Comparison of ENCODE assay signal across 10 cellular contexts in genomic region chr2:175880-176800, GRCh38.
DNase-seq lines count a peak whose midpoint lies in the region; ATAC-seq and TF ChIP-seq lines count a peak whose summit lies in the region.
"Had no signal": no experiment of that assay in that cellular context is flagged by ENCODE, and none has a peak within 500 bp of the region (broad histone marks: within the 10 kb centered on the region; RNA-seq: fewer than 3 reads in every experiment).

No MANE protein-coding gene starts in this region.

- no peak overlapping the region for H4K91ac ChIP-seq in IMR-90 (ENCODE audit: insufficient read depth, low read depth, low read length)

- no peak overlapping the region for H3K56ac ChIP-seq in IMR-90 (ENCODE audit: extremely low read depth, insufficient read depth, low read length)

- H3K27ac ChIP-seq in IMR-90 (ENCODE audit: insufficient read depth, low read length) = no peak overlapping the region
- H3K27ac ChIP-seq: gastroesophageal sphincter had no signal

- no peak overlapping the region for H2BK20ac ChIP-seq in IMR-90 (ENCODE audit: low read depth, low read length)

- H3K4me3 Mint-ChIP-seq in effector memory CD8-positive, alpha-beta T cell = peak overlapping the region; percentile 58 to 61
- no peak overlapping the region for H3K4me3 Mint-ChIP-seq in stimulated activated naive B cell treated with anti-CD40 and anti-IgM and Interleukin-4, amounts not matched to agents 10 μg/mL and 1 μg/mL and 100 μg/mL, for 72 hours

- CTCF ChIA-PET in IMR-90 (lab: Yijun Ruan, JAX) = no interaction called here

- no peak for TF ChIP-seq RAD21 in IMR-90 (IDR thresholded peaks at IDR 0.05; ENCODE audit: low read length)

- DNase-seq in IMR-90 (peak; percentile 1), superior temporal gyrus (ENCODE audit: extremely low spot score) (no peak)
- peak; percentile 25 to 36 for DNase-seq in activated CD4-positive, alpha-beta T cell treated with anti-CD3 and anti-CD28 coated beads, Interleukin-2, amount 50 U/mL, for 48 hours
- peak; percentile 41 to 54 (median 47) for DNase-seq in effector memory CD8-positive, alpha-beta T cell
- peak; percentile 39 to 42 for DNase-seq in stimulated activated CD8-positive, alpha-beta memory T cell treated with anti-CD3 and anti-CD28 coated beads, Interleukin-7, amount 100 ng/mL, for 4 hours (ENCODE audit: low read depth in 2 of 2)
- no peak for DNase-seq in stimulated activated naive B cell treated with anti-CD40 and anti-IgM and Interleukin-4, amounts not matched to agents 10 μg/mL and 1 μg/mL and 100 μg/mL, for 72 hours
- DNase-seq: NCI-H2227 treated with DMSO at 0.1 percent for 48 hours, posterior cingulate gyrus had no signal

- H4K5ac ChIP-seq in IMR-90 (ENCODE audit: low read depth, low read length) = no peak overlapping the region

- H3K4me1 Mint-ChIP-seq in effector memory CD8-positive, alpha-beta T cell (ENCODE audit: low read depth in 2 of 2) = peaks cover 18 to 28% of the 10 kb centered on the region in 2 donors
- H3K4me1 Mint-ChIP-seq in stimulated activated naive B cell treated with anti-CD40 and anti-IgM and Interleukin-4, amounts not matched to agents 10 μg/mL and 1 μg/mL and 100 μg/mL, for 72 hours = no peaks in the 10 kb centered on the region

- no peak for TF ChIP-seq POLR2A in IMR-90 (IDR thresholded peaks at IDR 0.05; ENCODE audit: low read depth, low read length)

- WGBS in IMR-90 (ENCODE audit: extremely low coverage in 2 of 2, insufficient read length in 1 of 2), 2 experiments = 20% methylated on average over 2 of the region's 16 CpGs; no CpG with 5 or more reads in 1 of the 2 experiments

- H3K4me3 ChIP-seq in IMR-90 (ENCODE audit: insufficient read depth, low read depth, low read length) = no peak overlapping the region
- H3K4me3 ChIP-seq: gastroesophageal sphincter had no signal

- H3K4me2 ChIP-seq in IMR-90 (ENCODE audit: low read depth, low read length) = no peak overlapping the region

- H3K27me3 ChIP-seq in IMR-90 (ENCODE audit: control insufficient read depth, insufficient read depth, low read length) = no peaks in the 10 kb centered on the region

- H3K18ac ChIP-seq in IMR-90 (ENCODE audit: low read depth, low read length) = no peak overlapping the region

- H3K4me1 ChIP-seq in IMR-90 (ENCODE audit: control insufficient read depth, insufficient read depth, low read length) = no peaks in the 10 kb centered on the region

- H4K20me1 ChIP-seq in IMR-90 (ENCODE audit: insufficient read depth, low read length) = no peaks in the 10 kb centered on the region

- H3K23ac ChIP-seq in IMR-90 (ENCODE audit: low read depth, low read length) = no peak overlapping the region

- H2BK120ac ChIP-seq in IMR-90 (ENCODE audit: low read depth, low read length) = no peak overlapping the region

- H3K9me3 ChIP-seq in IMR-90 (ENCODE audit: control insufficient read depth, insufficient read depth, low read length) = peaks cover 10% of the 10 kb centered on the region
- H3K9me3 ChIP-seq: gastroesophageal sphincter had no signal

- H3K79me1 ChIP-seq in IMR-90 (ENCODE audit: low read depth in 1 of 2, low read length in 2 of 2) = no peaks in the 10 kb centered on the region

- no peaks in the 10 kb centered on the region for H3K36me3 Mint-ChIP-seq in effector memory CD8-positive, alpha-beta T cell (ENCODE audit: insufficient read depth)
- H3K36me3 Mint-ChIP-seq in stimulated activated naive B cell treated with anti-CD40 and anti-IgM and Interleukin-4, amounts not matched to agents 10 μg/mL and 1 μg/mL and 100 μg/mL, for 72 hours = no peaks in the 10 kb centered on the region

- H3K4ac ChIP-seq in IMR-90 (ENCODE audit: low read depth, low read length) = no peak overlapping the region

- no peak for TF ChIP-seq CTCF in IMR-90 (conservative IDR thresholded peaks at IDR 0.05; ENCODE audit: low read depth, low read length)

- in situ Hi-C loops in IMR-90 (cut with MboI; ENCODE audit: low sequenced_read_pairs) = no loop called here

- POLR2A ChIA-PET in IMR-90 (lab: Charles Lee; ENCODE audit: unreplicated experiment) = no interaction called here

- dilution Hi-C loops in IMR-90 (cut with HindIII; ENCODE audit: low sequenced_read_pairs, unreplicated experiment) = no loop called here

- H3K9me1 ChIP-seq in IMR-90 (ENCODE audit: insufficient read depth, low read length) = no peaks in the 10 kb centered on the region

- no peak overlapping the region for H2AK9ac ChIP-seq in IMR-90 (replicated peaks; ENCODE audit: low read depth, low read length, poor library complexity)

- no peak overlapping the region for H4K8ac ChIP-seq in IMR-90 (ENCODE audit: low read depth in 2 of 2, low read length in 2 of 2)

- intact Hi-C loops in IMR-90 (cut with micrococcal nuclease) = no loop called here

- BruUV-seq in IMR-90 (replicated peaks; lab: Mats Ljungman, UMichigan) = no TSS peak

- ATAC-seq in IMR-90 (ENCODE audit: low read depth) (no peak), HG02884 (IDR thresholded peaks at IDR 0.05; ENCODE audit: unreplicated experiment) (no peak)
- ATAC-seq in effector memory CD8-positive, alpha-beta T cell (replicated peaks) = peak; percentile 99
- ATAC-seq in stimulated activated naive B cell treated with anti-CD40 and anti-IgM and Interleukin-4, amounts not matched to agents 10 μg/mL and 1 μg/mL and 100 μg/mL, for 72 hours (replicated peaks) = no peak
- ATAC-seq: gastroesophageal sphincter had no signal

- H2BK5ac ChIP-seq in IMR-90 (ENCODE audit: low read depth, low read length, poor library complexity, severe bottlenecking) = no peak overlapping the region

- H3K9ac ChIP-seq in IMR-90 (ENCODE audit: low read depth, low read length) = no peak overlapping the region

- peak overlapping the region in 1 of 2 donors; percentile 84 for H3K27ac Mint-ChIP-seq in effector memory CD8-positive, alpha-beta T cell
- no peak overlapping the region for H3K27ac Mint-ChIP-seq in stimulated activated naive B cell treated with anti-CD40 and anti-IgM and Interleukin-4, amounts not matched to agents 10 μg/mL and 1 μg/mL and 100 μg/mL, for 72 hours

- H3K9me3 Mint-ChIP-seq in effector memory CD8-positive, alpha-beta T cell = no peaks in the 10 kb centered on the region
- no peaks in the 10 kb centered on the region for H3K9me3 Mint-ChIP-seq in stimulated activated naive B cell treated with anti-CD40 and anti-IgM and Interleukin-4, amounts not matched to agents 10 μg/mL and 1 μg/mL and 100 μg/mL, for 72 hours

- no peaks in the 10 kb centered on the region for H3K36me3 ChIP-seq in IMR-90 (ENCODE audit: control insufficient read depth, insufficient read depth, low read length)
- H3K36me3 ChIP-seq: gastroesophageal sphincter had no signal

- H2BK15ac ChIP-seq in IMR-90 (ENCODE audit: low read depth, low read length) = no peak overlapping the region

- no peak overlapping the region for H3K14ac ChIP-seq in IMR-90 (replicated peaks; ENCODE audit: low read depth, low read length)

- H3K27me3 Mint-ChIP-seq in effector memory CD8-positive, alpha-beta T cell = no peaks in the 10 kb centered on the region
- H3K27me3 Mint-ChIP-seq in stimulated activated naive B cell treated with anti-CD40 and anti-IgM and Interleukin-4, amounts not matched to agents 10 μg/mL and 1 μg/mL and 100 μg/mL, for 72 hours = peaks cover 18 to 19% of the 10 kb centered on the region in 2 donors

- no peak overlapping the region for H2AK5ac ChIP-seq in IMR-90 (ENCODE audit: low read depth, low read length)

- H2AFZ ChIP-seq in IMR-90 (replicated peaks; ENCODE audit: low read length, poor library complexity) = no peak overlapping the region

TF ChIP-seq in IMR-90, 13 proteins besides CTCF, POLR2A, EP300 and RAD21:
- no peak for TF ChIP-seq MAFK (IDR thresholded peaks at IDR 0.05; ENCODE audit: low read depth, low read length)
TF ChIP-seq in IMR-90: peak in this region for 0.

Comparison
In these comparisons a context has a peak if more than half of its experiments do, and no peak if none do; other contexts are left out.
1. DNase-seq: peak in IMR-90 (single experiment), activated CD4-positive, alpha-beta T cell treated with anti-CD3 and anti-CD28 coated beads, Interleukin-2, amount 50 U/mL, for 48 hours (2 of 2), effector memory CD8-positive, alpha-beta T cell (3 of 3) and stimulated activated CD8-positive, alpha-beta memory T cell treated with anti-CD3 and anti-CD28 coated beads, Interleukin-7, amount 100 ng/mL, for 4 hours (2 of 2); none in superior temporal gyrus (single experiment) and stimulated activated naive B cell treated with anti-CD40 and anti-IgM and Interleukin-4, amounts not matched to agents 10 μg/mL and 1 μg/mL and 100 μg/mL, for 72 hours (single experiment).
2. H3K4me3 Mint-ChIP-seq: peak in effector memory CD8-positive, alpha-beta T cell (2 of 2); none in stimulated activated naive B cell treated with anti-CD40 and anti-IgM and Interleukin-4, amounts not matched to agents 10 μg/mL and 1 μg/mL and 100 μg/mL, for 72 hours (0 of 2).